21 cellular contexts compared by ENCODE assay signal in genomic region chr22:35959121-35959800, GRCh38.
DNase-seq lines count a peak whose midpoint lies in the region; TF ChIP-seq lines count a peak whose summit lies in the region.
"Had no signal": no experiment of that assay in that cellular context is flagged by ENCODE, and none has a peak within 500 bp of the region (broad histone marks: within the 10 kb centered on the region; RNA-seq: fewer than 3 reads in every experiment).

No MANE protein-coding gene starts in this region.

- H3K36me3 ChIP-seq in BE2C = no peaks in the 10 kb centered on the region
- H3K36me3 ChIP-seq in esophagus muscularis mucosa = no peaks in the 10 kb centered on the region
- no peaks in the 10 kb centered on the region for H3K36me3 ChIP-seq in Peyer's patch
- H3K36me3 ChIP-seq: BLaER1 treated with 17β-estradiol and CSF1 and Interleukin-3, amounts not matched to agents 10 nM and 100 nM had no signal

- H3K27me3 ChIP-seq in BE2C (no peaks in the 10 kb centered on the region), esophagus muscularis mucosa (no peaks in the 10 kb centered on the region), Peyer's patch (no peaks in the 10 kb centered on the region)
- H3K27me3 ChIP-seq: BLaER1 treated with 17β-estradiol and CSF1 and Interleukin-3, amounts not matched to agents 10 nM and 100 nM; hepatocyte had no signal

- TF ChIP-seq CTCF in BE2C (IDR thresholded peaks at IDR 0.05; ENCODE audit: low read depth, low read length) (no peak), esophagus muscularis mucosa (IDR thresholded peaks at IDR 0.05) (no peak), Peyer's patch (IDR thresholded peaks at IDR 0.05) (no peak)

- H3K9me3 ChIP-seq in BE2C (no peaks in the 10 kb centered on the region), esophagus muscularis mucosa (no peaks in the 10 kb centered on the region), Peyer's patch (no peaks in the 10 kb centered on the region)
- H3K9me3 ChIP-seq: BLaER1 treated with 17β-estradiol and CSF1 and Interleukin-3, amounts not matched to agents 10 nM and 100 nM had no signal

- no peak for TF ChIP-seq EP300 in esophagus muscularis mucosa (IDR thresholded peaks at IDR 0.05)

- H3K4me3 ChIP-seq in BE2C (ENCODE audit: low read depth, low read length) (peak overlapping the region; percentile 11; the same call in 1 of the 2 replicates), esophagus muscularis mucosa (no peak overlapping the region), Peyer's patch (no peak overlapping the region)
- H3K4me3 ChIP-seq: BLaER1 treated with 17β-estradiol and CSF1 and Interleukin-3, amounts not matched to agents 10 nM and 100 nM; hepatocyte; smooth muscle cell had no signal

- TF ChIP-seq POLR2A in esophagus muscularis mucosa (IDR thresholded peaks at IDR 0.05; ENCODE audit: low read depth) (no peak), Peyer's patch (IDR thresholded peaks at IDR 0.05) (no peak)

- peak; percentile 54 for DNase-seq in BE2C
- DNase-seq in NCI-H1105 treated with DMSO at 0.1 percent for 48 hours (lab: John Stamatoyannopoulos, UW) = peak; percentile 94
- peak; percentile 87 for DNase-seq in NCI-H2227 treated with DMSO at 0.1 percent for 48 hours (lab: John Stamatoyannopoulos, UW)
- no peak for DNase-seq in esophagus muscularis mucosa (ENCODE audit: extremely low spot score)
- no peak for DNase-seq in cerebellar nuclear complex (lab: John Stamatoyannopoulos, UW)
- no peak for DNase-seq in NCI-H526 (lab: John Stamatoyannopoulos, UW)
- DNase-seq in activated CD4-positive, alpha-beta T cell treated with anti-CD3 and anti-CD28 coated beads, Interleukin-2, amount 50 U/mL, for 1 hour = no peak
- no peak for DNase-seq in Peyer's patch
- DNase-seq: ACHN; activated CD8-positive, alpha-beta T cell treated with anti-CD3 and anti-CD28 coated beads for 36 hours; activated effector memory CD4-positive, alpha-beta T cell treated with anti-CD3 and anti-CD28 coated beads, Interleukin-2, amount 50 U/mL, for 16 hours; Calu3; H7; naive B cell; NCI-H748 treated with DMSO at 0.1 percent for 48 hours; occipital lobe; T-helper 9 cell had no signal

- WGBS in esophagus muscularis mucosa = 83% methylated on average over 5 of the region's 5 CpGs

- H3K27ac ChIP-seq in esophagus muscularis mucosa (replicated peaks in 1 of 4) (peak overlapping the region in 3 of 4 donors; percentile 20 to 71 (median 35)), Peyer's patch (no peak overlapping the region)
- H3K27ac ChIP-seq: BLaER1 treated with 17β-estradiol and CSF1 and Interleukin-3, amounts not matched to agents 10 nM and 100 nM; epithelial cell of prostate; hepatocyte had no signal

- H3K4me1 ChIP-seq in BE2C (peaks cover 58% of the 10 kb centered on the region), esophagus muscularis mucosa (peaks cover 26 to 60% (median 57%) of the 10 kb centered on the region in 4 donors), Peyer's patch (peaks cover 0 to 4% (median 0%) of the 10 kb centered on the region in 4 donors)

- intact Hi-C loops in esophagus muscularis mucosa (cut with DNase I) = no loop called here

Comparison
In these comparisons a context has a peak if more than half of its experiments do, and no peak if none do; other contexts are left out.
1. DNase-seq: peak in BE2C (single experiment), NCI-H1105 treated with DMSO at 0.1 percent for 48 hours (single experiment) and NCI-H2227 treated with DMSO at 0.1 percent for 48 hours (single experiment); none in esophagus muscularis mucosa (single experiment), cerebellar nuclear complex (0 of 2), NCI-H526 (0 of 2), activated CD4-positive, alpha-beta T cell treated with anti-CD3 and anti-CD28 coated beads, Interleukin-2, amount 50 U/mL, for 1 hour (single experiment) and Peyer's patch (0 of 3).
2. H3K27ac ChIP-seq: peak in esophagus muscularis mucosa (3 of 4); none in Peyer's patch (0 of 4).